ENCODE assay signal across 3 cellular contexts in genomic region chr11:61094167-61094566, GRCh38. TPM values are rescaled to one million over a fixed set of nuclear protein-coding genes. Genes with fewer than 3 reads are reported as not detected.
"Had no signal": no experiment of that assay in that cellular context is flagged by ENCODE, and none has a peak within 500 bp of the region (broad histone marks: within the 10 kb centered on the region; RNA-seq: fewer than 3 reads in every experiment).

No MANE protein-coding gene starts in this region.

RNA-seq across cellular contexts. Expression of gene CD5, which starts 8.1 kb away (rescaled TPM):
- total RNA-seq: mesothelial cell of epicardium, smooth muscle cell had no signal
- polyA plus RNA-seq: keratinocyte had no signal
